Comparison of ENCODE assay signal across 11 cellular contexts in the genomic region with DNA sequence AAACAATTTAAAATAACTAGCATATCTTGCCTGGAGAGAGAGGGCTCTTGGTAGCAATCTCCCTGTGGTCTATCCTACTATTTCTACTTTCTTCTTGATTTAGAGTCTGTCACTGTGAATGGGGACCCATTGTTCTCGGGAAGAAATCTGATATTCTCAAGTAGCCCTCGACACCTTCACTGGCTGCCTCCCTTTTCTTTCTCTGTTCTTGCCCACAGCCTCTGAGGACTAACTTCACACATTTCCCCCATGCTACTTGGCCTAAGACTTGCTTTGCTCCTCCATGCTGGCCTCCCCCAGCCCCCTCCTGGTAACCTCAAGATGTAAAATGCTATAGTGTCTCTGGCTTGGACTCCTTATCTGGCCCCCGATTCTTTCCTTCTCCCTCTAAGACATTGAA. TPM values are rescaled to one million over a fixed set of nuclear protein-coding genes. Genes with fewer than 3 reads are reported as not detected.
"Had no signal": no experiment of that assay in that cellular context is flagged by ENCODE, and none has a peak within 500 bp of the region (broad histone marks: within the 10 kb centered on the region; RNA-seq: fewer than 3 reads in every experiment).

No MANE protein-coding gene starts in this region.

- ATAC-seq: HCT116, HepG2 had no signal

- H3K4me1 Mint-ChIP-seq: IgD-negative memory B cell had no signal

- H3K27ac Mint-ChIP-seq: HFFc6, IgD-negative memory B cell had no signal

- H3K9ac ChIP-seq: GM23248 had no signal

- H3K9me3 ChIP-seq: HAP-1 had no signal

- H3K36me3 ChIP-seq: HAP-1 had no signal

- DNase-seq: GM23248, GOT3, H7, HFFc6 had no signal

- H3K4me3 ChIP-seq: GM23248, HAP-1 had no signal

- H3K4me3 Mint-ChIP-seq: HFFc6, IgD-negative memory B cell had no signal

- H3K27me3 Mint-ChIP-seq: IgD-negative memory B cell had no signal

- H3K27ac ChIP-seq: GM23248, HL-60 had no signal

- H3K9me3 Mint-ChIP-seq: HFFc6 had no signal

RNA-seq across cellular contexts. Expression of gene NT5C1B, which starts 58.8 kb away (rescaled TPM):
- total RNA-seq: GM23248, H4, H7, HepG2, HFFc6, HT1080 had no signal
- polyA plus RNA-seq: HepG2 had no signal
